In the genomic region with DNA sequence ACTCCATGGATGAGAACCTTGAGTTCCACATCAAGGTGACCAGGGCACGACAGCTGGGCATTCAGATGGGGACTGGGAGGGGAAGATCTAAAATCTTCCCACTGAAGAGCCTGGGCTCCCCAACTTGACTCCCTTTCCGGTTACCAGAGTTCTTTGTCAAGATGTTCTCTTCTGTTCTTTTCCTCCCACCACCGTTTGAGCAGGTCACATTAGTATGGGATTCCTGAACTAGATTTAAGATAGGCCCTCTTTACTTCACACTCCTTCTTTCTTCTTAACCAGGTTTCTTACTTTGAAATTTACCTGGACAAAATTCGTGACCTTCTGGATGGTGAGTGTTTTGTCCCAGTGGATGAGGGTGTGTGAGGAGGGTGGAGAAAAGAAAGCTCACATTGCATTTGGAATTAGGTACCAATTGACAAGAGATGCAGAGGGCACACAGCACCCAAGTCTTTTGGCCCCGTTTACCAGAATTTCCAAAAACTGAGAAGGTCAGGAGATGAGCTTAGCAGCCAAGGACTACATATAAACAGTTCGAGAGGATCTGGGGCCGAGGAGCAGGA, we compare ENCODE assay signal across 8 cellular contexts.
"Had no signal": no experiment of that assay in that cellular context is flagged by ENCODE, and none has a peak within 500 bp of the region (broad histone marks: within the 10 kb centered on the region; RNA-seq: fewer than 3 reads in every experiment).

No MANE protein-coding gene starts in this region.

- H3K27ac Mint-ChIP-seq: GM23338, HFFc6 had no signal

- H3K27ac ChIP-seq: GM23248 had no signal

- H3K4me3 ChIP-seq: GM23248, GM23338 had no signal

- H3K4me1 Mint-ChIP-seq: GM23338, H9 had no signal

- DNase-seq: GM23248, GOT3, H7, H9, HCEC 1CT, HFFc6 had no signal

- H3K9ac ChIP-seq: GM23248 had no signal

- H3K4me2 ChIP-seq: GM23338 had no signal

- ATAC-seq: GM23338, HCT116 had no signal

- H3K4me3 Mint-ChIP-seq: GM23338, H9, HFFc6 had no signal
